Comparison of ENCODE assay signal across 24 cellular contexts in genomic region chr10:124429576-124429975, GRCh38. TPM values are rescaled to one million over a fixed set of nuclear protein-coding genes. Genes with fewer than 3 reads are reported as not detected.
"Had no signal": no experiment of that assay in that cellular context is flagged by ENCODE, and none has a peak within 500 bp of the region (broad histone marks: within the 10 kb centered on the region; RNA-seq: fewer than 3 reads in every experiment).

No MANE protein-coding gene starts in this region.

- H3K27ac Mint-ChIP-seq: activated CD8-positive, alpha-beta memory T cell treated with anti-CD3 and anti-CD28 coated beads, Interleukin-2, amount 10 ng/mL, durations not matched to agents 7 days and 5 days; activated naive CD4-positive, alpha-beta T cell treated with anti-CD3 and anti-CD28 coated beads, Interleukin-2, amount 50 U/mL, for 24 hours; activated T-cell treated with anti-CD3 and anti-CD28 coated beads, Interleukin-2, amount 50 U/mL, for 24 hours; activated T-helper 1 cell treated with anti-CD3 and anti-CD28 coated beads, Interleukin-12 subunit alpha, Interleukin-12 subunit beta, Interleukin-2, Interleukin-4 antibody, amounts not matched to agents 30 ng/mL and 10 ng/mL and 1 ng/mL, durations not matched to agents 14 hours and 24 hours and 36 hours; T-helper 1 cell treated with Interleukin-12 subunit alpha and Interleukin-12 subunit beta and Interleukin-4 antibody, amounts not matched to agents 30 μg/mL and 1 μg/mL, for 36 hours had no signal

- H3K9me3 ChIP-seq: breast epithelium, MG63 had no signal

- H3K4me3 Mint-ChIP-seq: activated CD8-positive, alpha-beta memory T cell treated with anti-CD3 and anti-CD28 coated beads, Interleukin-2, amount 10 ng/mL, durations not matched to agents 7 days and 5 days; activated naive CD4-positive, alpha-beta T cell treated with anti-CD3 and anti-CD28 coated beads, Interleukin-2, amount 50 U/mL, for 24 hours; activated T-cell treated with anti-CD3 and anti-CD28 coated beads, Interleukin-2, amount 50 U/mL, for 24 hours; activated T-helper 1 cell treated with anti-CD3 and anti-CD28 coated beads, Interleukin-12 subunit alpha, Interleukin-12 subunit beta, Interleukin-2, Interleukin-4 antibody, amounts not matched to agents 30 ng/mL and 10 ng/mL and 1 ng/mL, durations not matched to agents 14 hours and 24 hours and 36 hours; T-helper 1 cell treated with Interleukin-12 subunit alpha and Interleukin-12 subunit beta and Interleukin-4 antibody, amounts not matched to agents 30 μg/mL and 1 μg/mL, for 36 hours had no signal

- DNase-seq: activated CD4-positive, alpha-beta T cell treated with anti-CD3 and anti-CD28 coated beads for 48 hours; activated CD4-positive, alpha-beta T cell treated with anti-CD3 and anti-CD28 coated beads, Interleukin-2, amount 50 U/mL, for 4 hours; activated CD8-positive, alpha-beta memory T cell treated with anti-CD3 and anti-CD28 coated beads, Interleukin-2, amount 10 ng/mL, durations not matched to agents 7 days and 5 days; activated effector memory CD4-positive, alpha-beta T cell treated with Interleukin-2 at 50 U/mL for 16 hours; activated naive CD4-positive, alpha-beta T cell; activated T-cell treated with anti-CD3 and anti-CD28 coated beads, Interleukin-2, amount 50 U/mL, for 24 hours; aorta; caudate nucleus; MG63; MV-4-11; NCI-H1092 treated with DMSO at 0.1 percent for 48 hours; NCI-H1417 treated with DMSO at 0.1 percent for 48 hours; NCI-H1694; NCI-H2029; NCI-H446 treated with DMSO at 0.1 percent for 48 hours; NCI-H526; NCI-H82; PC-3; SHP77 treated with DMSO at 0.1 percent for 48 hours had no signal

- H3K4me1 ChIP-seq: breast epithelium had no signal

- H3K36me3 ChIP-seq: breast epithelium, MG63 had no signal

- ATAC-seq: activated CD4-positive, CD25-positive, alpha-beta regulatory T cell treated with anti-CD3 and anti-CD28 coated beads, Interleukin-2, amount 50 U/mL, for 24 hours; activated CD8-positive, alpha-beta memory T cell treated with anti-CD3 and anti-CD28 coated beads, Interleukin-2, amount 10 ng/mL, durations not matched to agents 7 days and 5 days; PC-3 had no signal

- H3K27me3 ChIP-seq: breast epithelium had no signal

- H3K4me1 Mint-ChIP-seq: activated CD8-positive, alpha-beta memory T cell treated with anti-CD3 and anti-CD28 coated beads, Interleukin-2, amount 10 ng/mL, durations not matched to agents 7 days and 5 days; activated naive CD4-positive, alpha-beta T cell treated with anti-CD3 and anti-CD28 coated beads, Interleukin-2, amount 50 U/mL, for 24 hours had no signal

- H3K4me3 ChIP-seq: breast epithelium, MG63 had no signal

- H3K9me3 Mint-ChIP-seq: activated naive CD4-positive, alpha-beta T cell treated with anti-CD3 and anti-CD28 coated beads, Interleukin-2, amount 50 U/mL, for 24 hours; activated T-cell treated with anti-CD3 and anti-CD28 coated beads, Interleukin-2, amount 50 U/mL, for 24 hours; activated T-helper 1 cell treated with anti-CD3 and anti-CD28 coated beads, Interleukin-12 subunit alpha, Interleukin-12 subunit beta, Interleukin-2, Interleukin-4 antibody, amounts not matched to agents 30 ng/mL and 10 ng/mL and 1 ng/mL, durations not matched to agents 14 hours and 24 hours and 36 hours; T-helper 1 cell treated with Interleukin-12 subunit alpha and Interleukin-12 subunit beta and Interleukin-4 antibody, amounts not matched to agents 30 μg/mL and 1 μg/mL, for 36 hours had no signal

- H3K36me3 Mint-ChIP-seq: activated CD8-positive, alpha-beta memory T cell treated with anti-CD3 and anti-CD28 coated beads, Interleukin-2, amount 10 ng/mL, durations not matched to agents 7 days and 5 days; activated naive CD4-positive, alpha-beta T cell treated with anti-CD3 and anti-CD28 coated beads, Interleukin-2, amount 50 U/mL, for 24 hours had no signal

- H3K27ac ChIP-seq: breast epithelium had no signal

RNA-seq across cellular contexts. Expression of gene NKX1-2, which starts 20.3 kb away (rescaled TPM):
- total RNA-seq: activated CD8-positive, alpha-beta memory T cell treated with anti-CD3 and anti-CD28 coated beads, Interleukin-2, amount 10 ng/mL, durations not matched to agents 7 days and 5 days; activated T-helper 1 cell treated with anti-CD3 and anti-CD28 coated beads, Interleukin-12 subunit alpha, Interleukin-12 subunit beta, Interleukin-2, Interleukin-4 antibody, amounts not matched to agents 30 ng/mL and 10 ng/mL and 1 ng/mL, durations not matched to agents 14 hours and 24 hours and 36 hours; aorta had no signal
- polyA plus RNA-seq: aorta had no signal
